ENCODE assay signal across 18 cellular contexts in the genomic region with DNA sequence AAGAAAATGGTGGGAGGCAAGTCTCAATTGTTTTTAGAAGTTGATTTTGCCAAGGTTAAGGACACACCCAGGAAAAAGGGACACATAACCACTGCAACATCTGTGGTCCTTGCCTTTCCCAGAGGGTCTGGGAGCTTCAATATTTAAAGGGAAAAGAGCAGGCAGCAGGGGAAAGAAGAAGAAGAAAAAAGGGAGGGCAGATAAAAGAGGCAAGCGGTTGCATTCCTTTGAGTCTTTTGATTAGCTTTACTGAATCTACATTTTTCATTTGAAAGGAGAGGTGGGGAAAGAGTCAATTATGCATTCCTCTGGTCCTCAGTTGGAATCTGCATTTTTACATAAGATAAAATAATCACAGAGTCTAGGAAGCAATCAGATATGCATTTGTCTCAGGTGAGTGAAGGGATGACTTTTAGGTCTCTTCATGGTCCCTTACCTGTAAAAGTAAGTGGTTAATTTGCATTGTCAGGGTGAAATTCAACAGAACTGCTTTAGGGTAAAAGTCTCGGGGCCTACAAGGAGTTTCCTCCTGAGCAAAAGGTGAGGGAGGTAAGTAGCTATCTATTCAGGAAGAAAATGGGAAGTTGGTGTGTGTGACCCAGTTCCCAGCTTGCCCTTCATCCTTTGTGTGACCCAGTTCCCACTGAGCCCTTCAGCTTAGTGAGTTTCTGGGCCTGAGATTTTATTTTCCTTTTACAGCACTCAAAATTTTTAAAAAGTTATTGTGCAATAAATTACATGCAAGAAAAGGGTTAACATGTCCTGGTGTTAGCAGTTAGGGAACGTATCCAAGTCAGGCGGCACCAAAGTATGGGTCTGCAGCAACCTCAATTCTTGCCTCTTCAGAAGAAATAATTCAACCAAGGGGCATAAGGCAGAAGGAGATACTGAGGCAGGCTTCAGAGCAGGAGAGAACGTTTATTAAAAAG.
"Had no signal": no experiment of that assay in that cellular context is flagged by ENCODE, and none has a peak within 500 bp of the region (broad histone marks: within the 10 kb centered on the region; RNA-seq: fewer than 3 reads in every experiment).

No MANE protein-coding gene starts in this region.

- H3K36me3 Mint-ChIP-seq: natural killer cell, neural progenitor cell had no signal

- H3K27ac Mint-ChIP-seq: natural killer cell, neural progenitor cell had no signal

- H3K27me3 ChIP-seq: dorsolateral prefrontal cortex, hepatocyte, neural progenitor cell, ovary, right atrium auricular region had no signal

- H3K4me1 ChIP-seq: right atrium auricular region had no signal

- H3K79me2 ChIP-seq: hepatocyte had no signal

- H3K9me3 Mint-ChIP-seq: natural killer cell had no signal

- H3K27ac ChIP-seq: dorsolateral prefrontal cortex, hepatocyte, neural progenitor cell, ovary, right atrium auricular region had no signal

- H3K36me3 ChIP-seq: neural progenitor cell, ovary, right atrium auricular region had no signal

- H3K4me3 Mint-ChIP-seq: natural killer cell, neural progenitor cell had no signal

- H3K4me3 ChIP-seq: dorsolateral prefrontal cortex, hepatocyte, neural progenitor cell, ovary, right atrium auricular region had no signal

- H3K4me1 Mint-ChIP-seq: natural killer cell, neural progenitor cell had no signal

- H3K9ac ChIP-seq: neural progenitor cell had no signal

- DNase-seq: cortex of kidney; dorsolateral prefrontal cortex; effector CD8-positive, alpha-beta T cell; foreskin melanocyte; head of caudate nucleus; islet precursor cell; mammary epithelial cell; natural killer cell; nucleus accumbens; ovary; small intestine; stimulated activated CD4-positive, alpha-beta T cell treated with anti-CD3 and anti-CD28 coated beads, Interleukin-12 subunit alpha, Interleukin-12 subunit beta, amount 100 ng/mL, for 4 hours; stimulated activated naive CD4-positive, alpha-beta T cell treated with Interleukin-2 at 50 U/mL for 16 hours; trophoblast cell had no signal

- ATAC-seq: left lobe of liver, natural killer cell had no signal

- H2AFZ ChIP-seq: hepatocyte, neural progenitor cell had no signal

- H3K4me2 ChIP-seq: hepatocyte, neural progenitor cell had no signal

- FAIRE-seq: small intestine had no signal
